ENCODE assay signal across 13 cellular contexts in genomic region chr17:76122411-76123126, GRCh38. TPM values are rescaled to one million over a fixed set of nuclear protein-coding genes. Genes with fewer than 3 reads are reported as not detected.
DNase-seq lines count a peak whose midpoint lies in the region; ATAC-seq and TF ChIP-seq lines count a peak whose summit lies in the region.
"Had no signal": no experiment of that assay in that cellular context is flagged by ENCODE, and none has a peak within 500 bp of the region (broad histone marks: within the 10 kb centered on the region; RNA-seq: fewer than 3 reads in every experiment).

No MANE protein-coding gene starts in this region.

- no peaks in the 10 kb centered on the region for H3K4me1 ChIP-seq in HEK293 (ENCODE audit: control insufficient read depth, insufficient read depth, low read length)

- CTCF ChIA-PET in HEK293 (lab: Yijun Ruan, JAX): interaction anchor here (0.6 to 11.8 kb wide), 12 partner anchors 10 to 157 kb away, joined by 3 to 191 read pairs (median 10); no protein-coding TSS in a partner anchor

- no peak for TF ChIP-seq CTCF in HEK293 (tag by site-specific recombination; IDR thresholded peaks at IDR 0.05)

- H3K4me3 Mint-ChIP-seq in T-helper 2 cell treated with Interferon-gamma antibody and Interleukin-4, amounts not matched to agents 5 μg/mL and 100 μg/mL, for 36 hours: peak overlapping the region; percentile 34
- peak overlapping the region; percentile 49 to 53 for H3K4me3 Mint-ChIP-seq in effector memory CD8-positive, alpha-beta T cell

- H3K4me3 ChIP-seq in HEK293 (ENCODE audit: low read depth, low read length): no peak overlapping the region

- intact Hi-C loops in sciatic nerve (cut with DNase I): loop anchor here (2.0 to 5.0 kb wide), 2 partner anchors 60 to 156 kb away; no protein-coding TSS in a partner anchor

- H3K36me3 Mint-ChIP-seq in T-helper 2 cell treated with Interferon-gamma antibody and Interleukin-4, amounts not matched to agents 5 μg/mL and 100 μg/mL, for 36 hours (ENCODE audit: low read depth): no peaks in the 10 kb centered on the region
- H3K36me3 Mint-ChIP-seq in effector memory CD8-positive, alpha-beta T cell (ENCODE audit: insufficient read depth): peaks cover 4% of the 10 kb centered on the region

- peaks cover 19% of the 10 kb centered on the region for H3K4me1 Mint-ChIP-seq in T-helper 2 cell treated with Interferon-gamma antibody and Interleukin-4, amounts not matched to agents 5 μg/mL and 100 μg/mL, for 36 hours (ENCODE audit: low read depth)
- peaks cover 0 to 3% of the 10 kb centered on the region in 2 donors for H3K4me1 Mint-ChIP-seq in effector memory CD8-positive, alpha-beta T cell (ENCODE audit: low read depth in 2 of 2)

- no peak overlapping the region for H3K27ac ChIP-seq in HEK293 (ENCODE audit: extremely low read depth, low read depth, low read length)
- H3K27ac ChIP-seq: epithelial cell of prostate had no signal

- no peak for DNase-seq in T-helper 2 cell treated with Interferon-gamma antibody and Interleukin-4, amounts not matched to agents 5 μg/mL and 100 μg/mL, for 36 hours (ENCODE audit: low spot score)
- no peak for DNase-seq in T-helper 2 cell
- DNase-seq in effector memory CD8-positive, alpha-beta T cell: no peak
- no peak for DNase-seq in sciatic nerve (ENCODE audit: low spot score)
- DNase-seq in effector CD4-positive, alpha-beta T cell: no peak
- no peak for DNase-seq in Kasumi-1 (lab: John Stamatoyannopoulos, UW)
- DNase-seq: HCEC 1CT; NCI-H345; stimulated activated CD8-positive, alpha-beta memory T cell treated with anti-CD3 and anti-CD28 coated beads, Interleukin-4, amount 100 ng/mL, for 48 hours had no signal

- no peaks in the 10 kb centered on the region for H3K36me3 ChIP-seq in HEK293 (ENCODE audit: control insufficient read depth in 2 of 2, insufficient read depth in 1 of 2, low read length in 2 of 2)

- peak overlapping the region; percentile 77 for H3K27ac Mint-ChIP-seq in T-helper 2 cell treated with Interferon-gamma antibody and Interleukin-4, amounts not matched to agents 5 μg/mL and 100 μg/mL, for 36 hours
- H3K27ac Mint-ChIP-seq in effector memory CD8-positive, alpha-beta T cell: peak overlapping the region; percentile 46 to 65

- H3K27me3 Mint-ChIP-seq in T-helper 2 cell treated with Interferon-gamma antibody and Interleukin-4, amounts not matched to agents 5 μg/mL and 100 μg/mL, for 36 hours (ENCODE audit: low read depth): no peaks in the 10 kb centered on the region
- H3K27me3 Mint-ChIP-seq in effector memory CD8-positive, alpha-beta T cell: no peaks in the 10 kb centered on the region

- no peak for ATAC-seq in effector memory CD8-positive, alpha-beta T cell (replicated peaks)
- ATAC-seq in sciatic nerve (peak; percentile 33), HG02938 (IDR thresholded peaks at IDR 0.05; ENCODE audit: unreplicated experiment) (no peak)

- POLR2A ChIA-PET in HEK293 (lab: Yijun Ruan, JAX): no interaction called here

- no peaks in the 10 kb centered on the region for H3K9me3 ChIP-seq in HEK293 (ENCODE audit: control insufficient read depth, insufficient read depth, low read depth, low read length)
- H3K9me3 ChIP-seq: A549 had no signal

- no peaks in the 10 kb centered on the region for H3K9me3 Mint-ChIP-seq in T-helper 2 cell treated with Interferon-gamma antibody and Interleukin-4, amounts not matched to agents 5 μg/mL and 100 μg/mL, for 36 hours
- no peaks in the 10 kb centered on the region for H3K9me3 Mint-ChIP-seq in effector memory CD8-positive, alpha-beta T cell

TF ChIP-seq in HEK293, 187 proteins besides CTCF, POLR2A, EP300 and RAD21:
- TF ChIP-seq ZNF398 (tag by site-specific recombination; IDR thresholded peaks at IDR 0.05) (no peak), PATZ1 (tag by site-specific recombination; IDR thresholded peaks at IDR 0.05) (no peak), GLIS2 (tag by site-specific recombination; IDR thresholded peaks at IDR 0.05) (peak; percentile 37; the same call in 1 of the 2 replicates), ZSCAN4 (tag by site-specific recombination; IDR thresholded peaks at IDR 0.05) (no peak)
TF ChIP-seq in HEK293: peak in this region for 1.

RNA-seq across cellular contexts. Expression of gene FOXJ1, which starts 18.5 kb away (rescaled TPM):
- 0.40 TPM for total RNA-seq in sciatic nerve

RNA-seq across cellular contexts. Expression of gene EXOC7, which starts 19.0 kb away (rescaled TPM):
- 125 TPM for total RNA-seq in sciatic nerve

RNA-seq across cellular contexts. Expression of gene ZACN, which starts 43.6 kb away (rescaled TPM):
- not detected for total RNA-seq in sciatic nerve

RNA-seq across cellular contexts. Expression of gene GALR2, which starts 48.0 kb away (rescaled TPM):
- not detected for total RNA-seq in sciatic nerve

RNA-seq across cellular contexts. Expression of gene SRP68, which starts 50.3 kb away (rescaled TPM):
- 65.1 TPM for total RNA-seq in sciatic nerve
